1 cellular context compared by ENCODE assay signal in genomic region chr20:33299111-33299603, GRCh38.
TF ChIP-seq lines count a peak whose summit lies in the region.

No MANE protein-coding gene starts in this region.

TF ChIP-seq in HepG2, 621 proteins besides CTCF, POLR2A, EP300 and RAD21 (continued from another document and continues in another):
- TF ChIP-seq ZNF407 (CRISPR knock-in tag; IDR thresholded peaks at IDR 0.05; ENCODE audit: not compliant biosample characterization) (peak; percentile 68), SRSF1 (optimal IDR thresholded peaks at IDR 0.05; ENCODE audit: low read depth, low read length) (peak; percentile 44), HNRNPLL (IDR thresholded peaks at IDR 0.05; ENCODE audit: low read depth, low read length, poor library complexity, severe bottlenecking) (peak; percentile 44), ZNF891 (CRISPR knock-in tag; IDR thresholded peaks at IDR 0.05) (0 out of 2 replicates have a peak, but pooled peaks have one; percentile 40), HCFC1 (IDR thresholded peaks at IDR 0.05; ENCODE audit: low read depth, low read length) (0 out of 2 replicates have a peak, but pooled peaks have one; percentile 20), SIX4 (CRISPR knock-in tag; IDR thresholded peaks at IDR 0.05) (0 out of 2 replicates have a peak, but pooled peaks have one; percentile 16), ZNF691 (CRISPR knock-in tag; IDR thresholded peaks at IDR 0.05; ENCODE audit: borderline replicate concordance, low read depth) (peak; percentile 66; the same call in 1 of the 2 replicates), SP4 (CRISPR knock-in tag; IDR thresholded peaks at IDR 0.05) (peak; percentile 58; the same call in 1 of the 2 replicates), ARNT2 (CRISPR knock-in tag; IDR thresholded peaks at IDR 0.05; ENCODE audit: low read depth) (no peak), SMC3 (IDR thresholded peaks at IDR 0.05; ENCODE audit: low read length) (peak; percentile 86), IRF9 (CRISPR knock-in tag; IDR thresholded peaks at IDR 0.05; ENCODE audit: borderline replicate concordance) (peak; percentile 55; the same call in 1 of the 2 replicates), ZNF224 (CRISPR knock-in tag; IDR thresholded peaks at IDR 0.05) (0 out of 2 replicates have a peak, but pooled peaks have one; percentile 53), ZNF572 (CRISPR knock-in tag; IDR thresholded peaks at IDR 0.05) (peak; percentile 81; the same call in 1 of the 2 replicates), ZNF10 (CRISPR knock-in tag; IDR thresholded peaks at IDR 0.05; ENCODE audit: borderline replicate concordance, low read depth) (no peak), ZBTB49 (CRISPR knock-in tag; IDR thresholded peaks at IDR 0.05; ENCODE audit: borderline replicate concordance) (no peak), HNF1B (CRISPR knock-in tag; IDR thresholded peaks at IDR 0.05) (peak; percentile 76), ZFP41 (CRISPR knock-in tag; IDR thresholded peaks at IDR 0.05; ENCODE audit: borderline replicate concordance) (0 out of 2 replicates have a peak, but pooled peaks have one; percentile 44), ZMYM2 (CRISPR knock-in tag; IDR thresholded peaks at IDR 0.05) (no peak), ZNF556 (CRISPR knock-in tag; IDR thresholded peaks at IDR 0.05; ENCODE audit: borderline replicate concordance) (peak; percentile 86; the same call in 1 of the 2 replicates), RFX1 (IDR thresholded peaks at IDR 0.05) (no peak), BCL3 (CRISPR knock-in tag; IDR thresholded peaks at IDR 0.05) (peak; percentile 32; the same call in 1 of the 2 replicates), TBX2 (CRISPR knock-in tag; IDR thresholded peaks at IDR 0.05; ENCODE audit: borderline replicate concordance) (peak; percentile 49; the same call in 1 of the 2 replicates), RBM39 (IDR thresholded peaks at IDR 0.05; ENCODE audit: low read depth, low read length, poor library complexity, severe bottlenecking) (peak; percentile 65), KDM2A (CRISPR knock-in tag; IDR thresholded peaks at IDR 0.05; ENCODE audit: borderline replicate concordance, low read depth) (peak; percentile 89), ERF (CRISPR knock-in tag; IDR thresholded peaks at IDR 0.05) (0 out of 2 replicates have a peak, but pooled peaks have one; percentile 61), ELF3 (CRISPR knock-in tag; IDR thresholded peaks at IDR 0.05) (0 out of 2 replicates have a peak, but pooled peaks have one; percentile 23), HDAC1 (CRISPR knock-in tag; IDR thresholded peaks at IDR 0.05) (0 out of 2 replicates have a peak, but pooled peaks have one; percentile 28), ZNF12 (CRISPR knock-in tag; IDR thresholded peaks at IDR 0.05) (peak; percentile 56; the same call in 1 of the 2 replicates), TCF7 (IDR thresholded peaks at IDR 0.05; ENCODE audit: low read depth) (no peak), ZNF501 (CRISPR knock-in tag; IDR thresholded peaks at IDR 0.05) (peak; percentile 39; the same call in 1 of the 2 replicates), ZNF788 (CRISPR knock-in tag; IDR thresholded peaks at IDR 0.05; ENCODE audit: borderline replicate concordance) (peak; percentile 82; the same call in 1 of the 2 replicates), ZNF83 (CRISPR knock-in tag; IDR thresholded peaks at IDR 0.05; ENCODE audit: borderline replicate concordance) (peak; percentile 85; the same call in 1 of the 2 replicates), GATAD2A (CRISPR knock-in tag; IDR thresholded peaks at IDR 0.05) (peak; percentile 49; the same call in 1 of the 2 replicates), GZF1 (CRISPR knock-in tag; IDR thresholded peaks at IDR 0.05) (0 out of 2 replicates have a peak, but pooled peaks have one; percentile 68), XRCC5 (optimal IDR thresholded peaks at IDR 0.05; ENCODE audit: low read length) (peak; percentile 97)
- TF ChIP-seq, protein P1, sequence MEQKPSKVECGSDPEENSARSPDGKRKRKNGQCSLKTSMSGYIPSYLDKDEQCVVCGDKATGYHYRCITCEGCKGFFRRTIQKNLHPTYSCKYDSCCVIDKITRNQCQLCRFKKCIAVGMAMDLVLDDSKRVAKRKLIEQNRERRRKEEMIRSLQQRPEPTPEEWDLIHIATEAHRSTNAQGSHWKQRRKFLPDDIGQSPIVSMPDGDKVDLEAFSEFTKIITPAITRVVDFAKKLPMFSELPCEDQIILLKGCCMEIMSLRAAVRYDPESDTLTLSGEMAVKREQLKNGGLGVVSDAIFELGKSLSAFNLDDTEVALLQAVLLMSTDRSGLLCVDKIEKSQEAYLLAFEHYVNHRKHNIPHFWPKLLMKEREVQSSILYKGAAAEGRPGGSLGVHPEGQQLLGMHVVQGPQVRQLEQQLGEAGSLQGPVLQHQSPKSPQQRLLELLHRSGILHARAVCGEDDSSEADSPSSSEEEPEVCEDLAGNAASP (CRISPR knock-in tag; IDR thresholded peaks at IDR 0.05; ENCODE audit: borderline replicate concordance), result peak; percentile 54; the same call in 1 of the 2 replicates
- TF ChIP-seq, protein P2, sequence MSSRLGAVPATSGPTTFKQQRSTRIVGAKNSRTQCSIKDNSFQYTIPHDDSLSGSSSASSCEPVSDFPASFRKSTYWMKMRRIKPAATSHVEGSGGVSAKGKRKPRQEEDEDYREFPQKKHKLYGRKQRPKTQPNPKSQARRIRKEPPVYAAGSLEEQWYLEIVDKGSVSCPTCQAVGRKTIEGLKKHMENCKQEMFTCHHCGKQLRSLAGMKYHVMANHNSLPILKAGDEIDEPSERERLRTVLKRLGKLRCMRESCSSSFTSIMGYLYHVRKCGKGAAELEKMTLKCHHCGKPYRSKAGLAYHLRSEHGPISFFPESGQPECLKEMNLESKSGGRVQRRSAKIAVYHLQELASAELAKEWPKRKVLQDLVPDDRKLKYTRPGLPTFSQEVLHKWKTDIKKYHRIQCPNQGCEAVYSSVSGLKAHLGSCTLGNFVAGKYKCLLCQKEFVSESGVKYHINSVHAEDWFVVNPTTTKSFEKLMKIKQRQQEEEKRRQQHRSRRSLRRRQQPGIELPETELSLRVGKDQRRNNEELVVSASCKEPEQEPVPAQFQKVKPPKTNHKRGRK (CRISPR knock-in tag; IDR thresholded peaks at IDR 0.05), result 0 out of 2 replicates have a peak, but pooled peaks have one; percentile 67
- TF ChIP-seq, protein P3, sequence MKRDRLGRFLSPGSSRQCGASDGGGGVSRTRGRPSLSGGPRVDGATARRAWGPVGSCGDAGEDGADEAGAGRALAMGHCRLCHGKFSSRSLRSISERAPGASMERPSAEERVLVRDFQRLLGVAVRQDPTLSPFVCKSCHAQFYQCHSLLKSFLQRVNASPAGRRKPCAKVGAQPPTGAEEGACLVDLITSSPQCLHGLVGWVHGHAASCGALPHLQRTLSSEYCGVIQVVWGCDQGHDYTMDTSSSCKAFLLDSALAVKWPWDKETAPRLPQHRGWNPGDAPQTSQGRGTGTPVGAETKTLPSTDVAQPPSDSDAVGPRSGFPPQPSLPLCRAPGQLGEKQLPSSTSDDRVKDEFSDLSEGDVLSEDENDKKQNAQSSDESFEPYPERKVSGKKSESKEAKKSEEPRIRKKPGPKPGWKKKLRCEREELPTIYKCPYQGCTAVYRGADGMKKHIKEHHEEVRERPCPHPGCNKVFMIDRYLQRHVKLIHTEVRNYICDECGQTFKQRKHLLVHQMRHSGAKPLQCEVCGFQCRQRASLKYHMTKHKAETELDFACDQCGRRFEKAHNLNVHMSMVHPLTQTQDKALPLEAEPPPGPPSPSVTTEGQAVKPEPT (CRISPR knock-in tag; IDR thresholded peaks at IDR 0.05; ENCODE audit: low read depth), result 0 out of 2 replicates have a peak, but pooled peaks have one; percentile 56
